13 cellular contexts compared by ENCODE assay signal in genomic region chr12:89417246-89417977, GRCh38.
DNase-seq lines count a peak whose midpoint lies in the region; FAIRE-seq and TF ChIP-seq lines count a peak whose summit lies in the region.
"Had no signal": no experiment of that assay in that cellular context is flagged by ENCODE, and none has a peak within 500 bp of the region (broad histone marks: within the 10 kb centered on the region; RNA-seq: fewer than 3 reads in every experiment).

No MANE protein-coding gene starts in this region.

- no TSS peak for BruUV-seq in mammary epithelial cell (replicated peaks; lab: Mats Ljungman, UMichigan)

- in situ Hi-C loops in mammary epithelial cell (cut with MboI; ENCODE audit: low sequenced_read_pairs in 2 of 2), result no loop called here

- no peaks in the 10 kb centered on the region for H3K79me2 ChIP-seq in mammary epithelial cell (ENCODE audit: insufficient read depth, low read length)

- H3K36me3 ChIP-seq in mammary epithelial cell (ENCODE audit: insufficient read depth, low read length), result no peaks in the 10 kb centered on the region

- peak; percentile 17 for DNase-seq in AG08395 (ENCODE audit: low spot score)
- DNase-seq in MV-4-11 (lab: John Stamatoyannopoulos, UW), result peak; percentile 53
- DNase-seq in mammary epithelial cell, result peak; percentile 38
- DNase-seq in kidney tubule cell (ENCODE audit: low spot score), result peak; percentile 25
- DNase-seq in RCC 7860 (ENCODE audit: low spot score), result no peak
- no peak for DNase-seq in HEK293T (ENCODE audit: extremely low spot score)
- no peak for DNase-seq in activated naive CD4-positive, alpha-beta T cell (lab: John Stamatoyannopoulos, UW)
- DNase-seq in stimulated activated CD4-positive, alpha-beta T cell treated with anti-CD3 and anti-CD28 coated beads, Interleukin-4, amount 100 ng/mL, for 24 hours, result no peak
- DNase-seq: activated naive CD8-positive, alpha-beta T cell treated with anti-CD3 and anti-CD28 coated beads, Interleukin-2, amount 50 U/mL, for 24 hours; effector memory CD8-positive, alpha-beta T cell; GDM1; NCI-H2171; T1000 had no signal

- intact Hi-C loops in mammary epithelial cell (cut with micrococcal nuclease), result no loop called here

- dilution Hi-C loops in mammary epithelial cell (cut with HindIII; ENCODE audit: low sequenced_read_pairs), result no loop called here

- no peak for FAIRE-seq in RCC 7860 (lab: Jason Lieb, UNC)

- peak overlapping the region; percentile 26 for H3K9ac ChIP-seq in mammary epithelial cell (ENCODE audit: insufficient read depth, low read length)

- peak overlapping the region; percentile 59 for H3K27ac ChIP-seq in mammary epithelial cell (ENCODE audit: insufficient read depth, low read depth, low read length)

- H4K20me1 ChIP-seq in mammary epithelial cell (ENCODE audit: insufficient read depth, low read length), result no peaks in the 10 kb centered on the region

- H3K9me3 ChIP-seq in mammary epithelial cell (replicated peaks; ENCODE audit: insufficient read depth, low read length), result no peaks in the 10 kb centered on the region

- peak overlapping the region; percentile 83 for H3K4me2 ChIP-seq in mammary epithelial cell (ENCODE audit: insufficient read depth, low read depth, low read length)

- CTCF ChIA-PET in mammary epithelial cell (lab: Charles Lee; ENCODE audit: low non-redundant PET), result no interaction called here
- CTCF ChIA-PET in HEK293T (lab: Yijun Ruan, JAX), result no interaction called here

- H3K27me3 ChIP-seq in mammary epithelial cell (ENCODE audit: insufficient read depth, low read length), result no peaks in the 10 kb centered on the region

- POLR2A ChIA-PET in HEK293T (lab: Yijun Ruan, JAX), result no interaction called here

- 50% methylated on average over 3 of the region's 3 CpGs for WGBS in mammary epithelial cell (ENCODE audit: low coverage, missing lambda C conversion rate)

- peaks cover 24% of the 10 kb centered on the region for H3K4me1 ChIP-seq in mammary epithelial cell (ENCODE audit: insufficient read depth, low read length)

- H3K4me3 ChIP-seq in mammary epithelial cell (replicated peaks in 1 of 3; ENCODE audit: insufficient read depth in 1 of 3, low read depth in 2 of 3, low read length in 3 of 3), result no peak overlapping the region

- peak overlapping the region; percentile 71 for H2AFZ ChIP-seq in mammary epithelial cell (ENCODE audit: low read depth, low read length)

- TF ChIP-seq CTCF in mammary epithelial cell (conservative IDR thresholded peaks at IDR 0.05 in 1 of 2, IDR thresholded peaks at IDR 0.05 in 1 of 2; ENCODE audit: extremely low read depth in 1 of 2, insufficient read depth in 1 of 2, low read depth in 1 of 2, low read length in 2 of 2), result no peak

TF ChIP-seq in HEK293T, 16 proteins besides CTCF, POLR2A, EP300 and RAD21:
- TF ChIP-seq PKNOX1 (IDR thresholded peaks at IDR 0.05) (no peak), ARNT (IDR thresholded peaks at IDR 0.05) (no peak), FOXA1 (IDR thresholded peaks at IDR 0.05) (no peak), SUZ12 (IDR thresholded peaks at IDR 0.05) (no peak), CTBP1 (IDR thresholded peaks at IDR 0.05; ENCODE audit: borderline replicate concordance) (no peak), TARDBP (IDR thresholded peaks at IDR 0.05) (no peak), SP1 (IDR thresholded peaks at IDR 0.05) (no peak), HDGF (IDR thresholded peaks at IDR 0.05; ENCODE audit: borderline replicate concordance) (no peak), BHLHE40 (IDR thresholded peaks at IDR 0.05; ENCODE audit: borderline replicate concordance) (no peak), NFRKB (IDR thresholded peaks at IDR 0.05) (no peak), LEF1 (IDR thresholded peaks at IDR 0.05; ENCODE audit: borderline replicate concordance) (no peak), ELF4 (IDR thresholded peaks at IDR 0.05) (no peak), FOXK2 (IDR thresholded peaks at IDR 0.05) (no peak), ZNF384 (IDR thresholded peaks at IDR 0.05) (no peak), FOXM1 (IDR thresholded peaks at IDR 0.05; ENCODE audit: borderline replicate concordance) (no peak), L3MBTL2 (conservative IDR thresholded peaks at IDR 0.05) (no peak)

Comparison
In these comparisons a context has a peak if more than half of its experiments do, and no peak if none do; other contexts are left out.
1. DNase-seq: peak in AG08395 (single experiment), MV-4-11 (single experiment), mammary epithelial cell (single experiment) and kidney tubule cell (single experiment); none in RCC 7860 (single experiment), HEK293T (single experiment), activated naive CD4-positive, alpha-beta T cell (0 of 4) and stimulated activated CD4-positive, alpha-beta T cell treated with anti-CD3 and anti-CD28 coated beads, Interleukin-4, amount 100 ng/mL, for 24 hours (single experiment).